8 cellular contexts compared by ENCODE assay signal in genomic region chr11:16613401-16614381, GRCh38.
DNase-seq lines count a peak whose midpoint lies in the region; ATAC-seq and TF ChIP-seq lines count a peak whose summit lies in the region.

No MANE protein-coding gene starts in this region.

- H3K9me3 Mint-ChIP-seq in activated CD4-positive, alpha-beta T cell treated with anti-CD3 and anti-CD28 coated beads for 36 hours (ENCODE audit: low read depth) = no peaks in the 10 kb centered on the region

- no peaks in the 10 kb centered on the region for H3K36me3 ChIP-seq in right lobe of liver

- H3K36me3 Mint-ChIP-seq in activated CD4-positive, alpha-beta T cell treated with anti-CD3 and anti-CD28 coated beads for 36 hours (ENCODE audit: low read depth) = no peaks in the 10 kb centered on the region

- H3K27me3 ChIP-seq in right lobe of liver = peaks cover 6 to 41% of the 10 kb centered on the region in 2 donors

- TF ChIP-seq POLR2A in right lobe of liver (IDR thresholded peaks at IDR 0.05) = peak; percentile 22

- peak overlapping the region in 2 of 3 donors; percentile 0 to 13 for H3K27ac ChIP-seq in right lobe of liver

- peak in 12 of 14 donors; percentile 49 to 85 (median 76) for DNase-seq in C1 segment of cervical spinal cord (lab: John Stamatoyannopoulos, UW)
- DNase-seq in NCI-H345 (lab: John Stamatoyannopoulos, UW) = peak; percentile 95
- peak; percentile 87 for DNase-seq in activated CD4-positive, alpha-beta T cell treated with anti-CD3 and anti-CD28 coated beads for 36 hours
- peak; percentile 94 for DNase-seq in ecto neural progenitor cell (ENCODE audit: low spot score)
- peak; percentile 87 to 89 (median 87) for DNase-seq in right lobe of liver
- DNase-seq in stimulated activated CD4-positive, alpha-beta T cell treated with anti-CD3 and anti-CD28 coated beads, Interleukin-4, amount 100 ng/mL, for 24 hours = peak; percentile 65

- no peak overlapping the region for H3K27ac Mint-ChIP-seq in activated CD4-positive, alpha-beta T cell treated with anti-CD3 and anti-CD28 coated beads for 36 hours

- peaks cover 22% of the 10 kb centered on the region for H3K4me1 Mint-ChIP-seq in activated CD4-positive, alpha-beta T cell treated with anti-CD3 and anti-CD28 coated beads for 36 hours

- peak; percentile 81 to 92 (median 89) for TF ChIP-seq CTCF in right lobe of liver (IDR thresholded peaks at IDR 0.05)

- peak; percentile 100 for ATAC-seq in GM19324 (IDR thresholded peaks at IDR 0.05; ENCODE audit: low FRiP score, unreplicated experiment)
- ATAC-seq in HG03378 (IDR thresholded peaks at IDR 0.05; ENCODE audit: unreplicated experiment) = peak; percentile 98
- peak; percentile 97 for ATAC-seq in activated CD4-positive, alpha-beta T cell treated with anti-CD3 and anti-CD28 coated beads for 36 hours
- ATAC-seq in right lobe of liver = peak; percentile 99

- H3K4me3 ChIP-seq in right lobe of liver = peak overlapping the region; percentile 30 to 48 (median 38)

- H3K9me3 ChIP-seq in right lobe of liver = no peaks in the 10 kb centered on the region

- peak overlapping the region; percentile 62 for H3K4me3 Mint-ChIP-seq in activated CD4-positive, alpha-beta T cell treated with anti-CD3 and anti-CD28 coated beads for 36 hours

- intact Hi-C loops in activated CD4-positive, alpha-beta T cell treated with anti-CD3 and anti-CD28 coated beads for 36 hours (cut with DNase I, micrococcal nuclease) = loop anchor here (1.0 to 5.0 kb wide), 9 partner anchors 7 to 1286 kb away; no protein-coding TSS in a partner anchor
- intact Hi-C loops in right lobe of liver (cut with DNase I) = no loop called here

- peaks cover 48% of the 10 kb centered on the region for H3K27me3 Mint-ChIP-seq in activated CD4-positive, alpha-beta T cell treated with anti-CD3 and anti-CD28 coated beads for 36 hours

- POLR2A ChIA-PET in activated CD4-positive, alpha-beta T cell treated with anti-CD3 and anti-CD28 coated beads for 36 hours (lab: Charles Lee) = no interaction called here

- CTCF ChIA-PET in activated CD4-positive, alpha-beta T cell treated with anti-CD3 and anti-CD28 coated beads for 36 hours (lab: Charles Lee) = interaction anchor here (0.5 to 3.3 kb wide), 26 partner anchors 8 to 1326 kb away, joined by 3 to 20 read pairs (median 4); no protein-coding TSS in a partner anchor

- H3K4me1 ChIP-seq in right lobe of liver = peaks cover 0 to 8% (median 0%) of the 10 kb centered on the region in 4 donors

- WGBS in right lobe of liver (ENCODE audit: insufficient coverage, low coverage, low lambda C conversion rate, missing lambda C conversion rate) = under 1% methylated on average over 45 of the region's 74 CpGs

Comparison
In these comparisons a context has a peak if more than half of its experiments do, and no peak if none do; other contexts are left out.
1. Peak in every context shown above with its lines: DNase-seq, ATAC-seq, H3K4me3 ChIP-seq and H3K27ac ChIP-seq.
2. intact Hi-C loops: an anchor here in activated CD4-positive, alpha-beta T cell treated with anti-CD3 and anti-CD28 coated beads for 36 hours (1.0 to 5.0 kb wide); none called in right lobe of liver.